In genomic region chr11:66114957-66115356, GRCh38 we compare ENCODE assay signal across 8 cellular contexts. TPM values are rescaled to one million over a fixed set of nuclear protein-coding genes. Genes with fewer than 3 reads are reported as not detected.
DNase-seq lines count a peak whose midpoint lies in the region; ATAC-seq and TF ChIP-seq lines count a peak whose summit lies in the region.
"Not testable (repeated sequence)": the region's sequence is repeated elsewhere in the genome, so short reads cannot be mapped to it uniquely, and the experiment has no call there.

No MANE protein-coding gene starts in this region.

- peak overlapping the region; percentile 83 for H3K27ac ChIP-seq in CD4-positive, CD25-positive, alpha-beta regulatory T cell (ENCODE audit: insufficient read depth, low read length, poor library complexity, severe bottlenecking)
- H3K27ac ChIP-seq in KMS-11 = not testable (repeated sequence)
- H3K27ac ChIP-seq in stomach = peak overlapping the region in 4 of 5 donors; percentile 17 to 73 (median 25)

- TF ChIP-seq EP300 in stomach (IDR thresholded peaks at IDR 0.05) = not testable (repeated sequence)

- peak overlapping the region; percentile 71 to 82 (median 75) for H3K4me3 Mint-ChIP-seq in CD4-positive, CD25-positive, alpha-beta regulatory T cell
- H3K4me3 Mint-ChIP-seq in T-cell = peak overlapping the region; percentile 55 to 74 (median 65)
- peak overlapping the region; percentile 71 for H3K4me3 Mint-ChIP-seq in activated CD8-positive, alpha-beta memory T cell treated with anti-CD3 and anti-CD28 coated beads, Interleukin-2, amount 10 ng/mL, durations not matched to agents 7 days and 5 days
- peak overlapping the region; percentile 84 for H3K4me3 Mint-ChIP-seq in activated naive CD8-positive, alpha-beta T cell treated with anti-CD3 and anti-CD28 coated beads, Interleukin-2, amount 10 ng/mL, durations not matched to agents 7 days and 5 days
- H3K4me3 Mint-ChIP-seq in memory B cell; osteocyte (ENCODE audit: unreplicated experiment): not testable (repeated sequence)

- peak overlapping the region; percentile 39 to 98 (median 79) for H3K27ac Mint-ChIP-seq in CD4-positive, CD25-positive, alpha-beta regulatory T cell
- H3K27ac Mint-ChIP-seq in T-cell (peak overlapping the region; percentile 89 to 94), memory B cell (peak overlapping the region; percentile 62)
- H3K27ac Mint-ChIP-seq in activated CD8-positive, alpha-beta memory T cell treated with anti-CD3 and anti-CD28 coated beads, Interleukin-2, amount 10 ng/mL, durations not matched to agents 7 days and 5 days = peak overlapping the region; percentile 95
- peak overlapping the region; percentile 97 for H3K27ac Mint-ChIP-seq in activated naive CD8-positive, alpha-beta T cell treated with anti-CD3 and anti-CD28 coated beads, Interleukin-2, amount 10 ng/mL, durations not matched to agents 7 days and 5 days
- H3K27ac Mint-ChIP-seq in osteocyte (ENCODE audit: unreplicated experiment) = not testable (repeated sequence)

- POLR2A ChIA-PET in T-cell (lab: Charles Lee) = interaction anchor here in 1 of 2 donors (0.6 kb wide), 1 partner anchor 66 kb away, joined by 3 read pairs; no protein-coding TSS in a partner anchor
- POLR2A ChIA-PET in activated naive CD8-positive, alpha-beta T cell treated with anti-CD3 and anti-CD28 coated beads, Interleukin-2, amount 10 ng/mL, durations not matched to agents 7 days and 5 days (lab: Charles Lee) = interaction anchor here (1.0 to 5.5 kb wide), 6 partner anchors 9 to 44 kb away, joined by 4 to 31 read pairs (median 17); partner anchors contain the start of gene PACS1

- not testable (repeated sequence) for H2AFZ ChIP-seq in KMS-11 (ENCODE audit: low read depth)

- not testable (repeated sequence) for H3K36me3 ChIP-seq in CD4-positive, CD25-positive, alpha-beta regulatory T cell (ENCODE audit: control insufficient read depth, insufficient read depth, low read length); KMS-11 (ENCODE audit: insufficient read depth); stomach

- ATAC-seq in CD4-positive, CD25-positive, alpha-beta regulatory T cell (ENCODE audit: low read depth in 2 of 2); T-cell (replicated peaks in 1 of 4); activated CD8-positive, alpha-beta memory T cell treated with anti-CD3 and anti-CD28 coated beads, Interleukin-2, amount 10 ng/mL, durations not matched to agents 7 days and 5 days; activated naive CD8-positive, alpha-beta T cell treated with anti-CD3 and anti-CD28 coated beads, Interleukin-2, amount 10 ng/mL, durations not matched to agents 7 days and 5 days (ENCODE audit: low read depth); memory B cell (ENCODE audit: low read depth): not testable (repeated sequence)

- H3K4me1 ChIP-seq in CD4-positive, CD25-positive, alpha-beta regulatory T cell (ENCODE audit: control insufficient read depth, insufficient read depth, low read length, poor library complexity, severe bottlenecking) = peaks cover 85% of the 10 kb centered on the region
- H3K4me1 ChIP-seq in KMS-11 (ENCODE audit: low read depth, poor library complexity, severe bottlenecking) = peaks cover 47% of the 10 kb centered on the region
- H3K4me1 ChIP-seq in stomach = peaks cover 44 to 99% (median 71%) of the 10 kb centered on the region in 4 donors

- H3K27me3 Mint-ChIP-seq in CD4-positive, CD25-positive, alpha-beta regulatory T cell; T-cell; activated CD8-positive, alpha-beta memory T cell treated with anti-CD3 and anti-CD28 coated beads, Interleukin-2, amount 10 ng/mL, durations not matched to agents 7 days and 5 days; activated naive CD8-positive, alpha-beta T cell treated with anti-CD3 and anti-CD28 coated beads, Interleukin-2, amount 10 ng/mL, durations not matched to agents 7 days and 5 days; memory B cell; osteocyte (ENCODE audit: unreplicated experiment): not testable (repeated sequence)

- not testable (repeated sequence) for H3K27me3 ChIP-seq in CD4-positive, CD25-positive, alpha-beta regulatory T cell (ENCODE audit: control insufficient read depth, insufficient read depth, low read length); KMS-11 (ENCODE audit: insufficient read depth, low read depth); stomach

- not testable (repeated sequence) for H3K9me3 Mint-ChIP-seq in CD4-positive, CD25-positive, alpha-beta regulatory T cell; T-cell; activated CD8-positive, alpha-beta memory T cell treated with anti-CD3 and anti-CD28 coated beads, Interleukin-2, amount 10 ng/mL, durations not matched to agents 7 days and 5 days (ENCODE audit: low read depth); activated naive CD8-positive, alpha-beta T cell treated with anti-CD3 and anti-CD28 coated beads, Interleukin-2, amount 10 ng/mL, durations not matched to agents 7 days and 5 days; memory B cell; osteocyte (ENCODE audit: unreplicated experiment)

- 43 to 69% (median 59%) methylated on average over 3 of the region's 3 CpGs for WGBS in stomach, 5 donors

- not testable (repeated sequence) for DNase-seq in CD4-positive, CD25-positive, alpha-beta regulatory T cell; T-cell; activated CD8-positive, alpha-beta memory T cell treated with anti-CD3 and anti-CD28 coated beads, Interleukin-2, amount 10 ng/mL, durations not matched to agents 7 days and 5 days; activated naive CD8-positive, alpha-beta T cell treated with anti-CD3 and anti-CD28 coated beads, Interleukin-2, amount 10 ng/mL, durations not matched to agents 7 days and 5 days; memory B cell (ENCODE audit: low spot score in 2 of 2); stomach
- peak; percentile 27 for DNase-seq in osteocyte (ENCODE audit: extremely low spot score, unreplicated experiment)

- H3K9me3 ChIP-seq in CD4-positive, CD25-positive, alpha-beta regulatory T cell (ENCODE audit: control insufficient read depth in 2 of 2, low read length in 2 of 2); stomach: not testable (repeated sequence)

- CTCF ChIA-PET in T-cell (lab: Charles Lee) = interaction anchor here in 1 of 2 donors (0.6 to 2.0 kb wide), 3 partner anchors 34 to 527 kb away, joined by 3 to 9 read pairs (median 6); no protein-coding TSS in a partner anchor
- CTCF ChIA-PET in activated CD8-positive, alpha-beta memory T cell treated with anti-CD3 and anti-CD28 coated beads, Interleukin-2, amount 10 ng/mL, durations not matched to agents 7 days and 5 days (lab: Charles Lee) = interaction anchor here (1.0 to 7.8 kb wide), 12 partner anchors 11 to 126 kb away, joined by 3 to 70 read pairs (median 6); partner anchors contain the start of genes PACS1 and SF3B2

- H3K36me3 Mint-ChIP-seq in CD4-positive, CD25-positive, alpha-beta regulatory T cell = peaks cover 16% of the 10 kb centered on the region
- not testable (repeated sequence) for H3K36me3 Mint-ChIP-seq in T-cell; activated CD8-positive, alpha-beta memory T cell treated with anti-CD3 and anti-CD28 coated beads, Interleukin-2, amount 10 ng/mL, durations not matched to agents 7 days and 5 days; activated naive CD8-positive, alpha-beta T cell treated with anti-CD3 and anti-CD28 coated beads, Interleukin-2, amount 10 ng/mL, durations not matched to agents 7 days and 5 days; memory B cell; osteocyte (ENCODE audit: unreplicated experiment)

- peaks cover 27% of the 10 kb centered on the region; the same call in 1 of the 2 replicates for H3K79me2 ChIP-seq in KMS-11 (ENCODE audit: insufficient read depth, low read depth)

- not testable (repeated sequence) for TF ChIP-seq POLR2A in stomach (IDR thresholded peaks at IDR 0.05)

- intact Hi-C loops in stomach (cut with DNase I; ENCODE audit: low total_unique reads) = not testable (repeated sequence)

- H3K4me2 ChIP-seq in KMS-11 = peak overlapping the region; percentile 53

- peak overlapping the region; percentile 73 for H3K4me3 ChIP-seq in CD4-positive, CD25-positive, alpha-beta regulatory T cell (ENCODE audit: low read depth, low read length)
- H3K4me3 ChIP-seq in KMS-11 (IDR thresholded peaks at IDR 0.05; ENCODE audit: insufficient read depth, low read depth, low read length); stomach: not testable (repeated sequence)

- not testable (repeated sequence) for H3K9ac ChIP-seq in KMS-11

- peaks cover 47 to 96% (median 72%) of the 10 kb centered on the region in 4 donors for H3K4me1 Mint-ChIP-seq in CD4-positive, CD25-positive, alpha-beta regulatory T cell
- peaks cover 95% of the 10 kb centered on the region in 3 donors for H3K4me1 Mint-ChIP-seq in T-cell
- H3K4me1 Mint-ChIP-seq in activated CD8-positive, alpha-beta memory T cell treated with anti-CD3 and anti-CD28 coated beads, Interleukin-2, amount 10 ng/mL, durations not matched to agents 7 days and 5 days = peaks cover 87% of the 10 kb centered on the region
- H3K4me1 Mint-ChIP-seq in activated naive CD8-positive, alpha-beta T cell treated with anti-CD3 and anti-CD28 coated beads, Interleukin-2, amount 10 ng/mL, durations not matched to agents 7 days and 5 days = peaks cover 74% of the 10 kb centered on the region
- H3K4me1 Mint-ChIP-seq in memory B cell = peaks cover 52% of the 10 kb centered on the region
- peaks cover 63% of the 10 kb centered on the region for H3K4me1 Mint-ChIP-seq in osteocyte (ENCODE audit: unreplicated experiment)

- not testable (repeated sequence) for TF ChIP-seq CTCF in KMS-11 (conservative IDR thresholded peaks at IDR 0.05; ENCODE audit: low read depth, low read length); osteocyte (IDR thresholded peaks at IDR 0.05); stomach (IDR thresholded peaks at IDR 0.05)

- H4K20me1 ChIP-seq in KMS-11 (ENCODE audit: insufficient read depth) = not testable (repeated sequence)

RNA-seq across cellular contexts. Expression of gene PACS1, which starts 44.9 kb away (rescaled TPM):
- total RNA-seq in CD4-positive, CD25-positive, alpha-beta regulatory T cell = 306 TPM
- polyA plus RNA-seq in CD4-positive, CD25-positive, alpha-beta regulatory T cell = 10 to 100 TPM; 43.8 to 57.8 (median 47.1) TPM
- total RNA-seq in T-cell = 100 to 1,000 TPM; 222 to 268 (median 236) TPM
- 100 to 1,000 TPM in 1 of 2 experiments, 10 to 100 TPM in 1; 96.6 to 104 TPM for total RNA-seq in activated CD8-positive, alpha-beta memory T cell treated with anti-CD3 and anti-CD28 coated beads, Interleukin-2, amount 10 ng/mL, durations not matched to agents 7 days and 5 days
- total RNA-seq in activated naive CD8-positive, alpha-beta T cell treated with anti-CD3 and anti-CD28 coated beads, Interleukin-2, amount 10 ng/mL, durations not matched to agents 7 days and 5 days = 100 to 1,000 TPM; 138 to 162 TPM
- 83.8 and 84.9 TPM in 2 replicates for total RNA-seq in osteocyte
- total RNA-seq in stomach = 100 to 1,000 TPM in 2 of 5 donors, 10 to 100 TPM in 3; 47.0 to 269 (median 57.4) TPM
- 10 to 100 TPM; 14.7 to 24.3 (median 18.2) TPM for polyA plus RNA-seq in stomach
